Comparison of ENCODE assay signal across 8 cellular contexts in genomic region chr3:50334339-50335075, GRCh38. TPM values are rescaled to one million over a fixed set of nuclear protein-coding genes. Genes with fewer than 3 reads are reported as not detected.
A peak's percentile ranks its signal among the peaks of the same experiment; 100 is the strongest.
DNase-seq lines count a peak whose midpoint lies in the region; ATAC-seq and TF ChIP-seq lines count a peak whose summit lies in the region.

No MANE protein-coding gene starts in this region.

- no peaks in the 10 kb centered on the region for H3K27me3 ChIP-seq in heart left ventricle
- H3K27me3 ChIP-seq in uterus: no peaks in the 10 kb centered on the region

- WGBS in heart left ventricle, 4 donors: 34 to 60% (median 49%) methylated on average over 5 of the region's 5 CpGs

- peak overlapping the region; percentile 92 to 100 (median 98) for H3K27ac ChIP-seq in heart left ventricle
- H3K27ac ChIP-seq in caudate nucleus (ENCODE audit: low read depth, low read length): peak overlapping the region; percentile 79
- peak overlapping the region; percentile 94 to 99 for H3K27ac ChIP-seq in uterus

- peaks cover 38% of the 10 kb centered on the region for H3K4me1 Mint-ChIP-seq in mesothelial cell of epicardium

- DNase-seq in heart left ventricle: no peak
- DNase-seq in left cardiac atrium: no peak
- DNase-seq in caudate nucleus (lab: John Stamatoyannopoulos, UW): no peak
- no peak for DNase-seq in mesothelial cell of epicardium (ENCODE audit: low spot score in 2 of 2, unreplicated experiment in 2 of 2)
- no peak for DNase-seq in uterus
- no peak for DNase-seq in NCI-H446 treated with DMSO at 0.1 percent for 48 hours (lab: John Stamatoyannopoulos, UW)

- H3K36me3 ChIP-seq in heart left ventricle (peaks cover 0 to 53% (median 29%) of the 10 kb centered on the region in 9 donors), uterus (no peaks in the 10 kb centered on the region)

- H3K27ac Mint-ChIP-seq in mesothelial cell of epicardium: no peak overlapping the region

- H3K9me3 Mint-ChIP-seq in mesothelial cell of epicardium: no peaks in the 10 kb centered on the region

- peak in 1 of 4 donors; percentile 1 for ATAC-seq in heart left ventricle
- ATAC-seq in left cardiac atrium: no peak
- ATAC-seq in activated CD4-positive, CD25-positive, alpha-beta regulatory T cell treated with anti-CD3 and anti-CD28 coated beads, Interleukin-2, amount 50 U/mL, for 24 hours: no peak
- ATAC-seq in HG03045 (IDR thresholded peaks at IDR 0.05; ENCODE audit: unreplicated experiment): no peak

- TF ChIP-seq POLR2A in heart left ventricle (IDR thresholded peaks at IDR 0.05) (no peak), uterus (IDR thresholded peaks at IDR 0.05) (no peak)

- intact Hi-C loops in heart left ventricle (cut with DNase I): no loop called here
- intact Hi-C loops in left cardiac atrium (cut with DNase I): no loop called here
- intact Hi-C loops in uterus (cut with DNase I; ENCODE audit: low total_unique reads): no loop called here

- peak overlapping the region; percentile 30 for H3K4me3 Mint-ChIP-seq in mesothelial cell of epicardium

- peaks cover 8 to 66% (median 56%) of the 10 kb centered on the region in 12 donors for H3K4me1 ChIP-seq in heart left ventricle
- H3K4me1 ChIP-seq in uterus: peaks cover 4 to 6% of the 10 kb centered on the region in 2 donors

- H3K36me3 Mint-ChIP-seq in mesothelial cell of epicardium: peaks cover 5% of the 10 kb centered on the region

- TF ChIP-seq CTCF in heart left ventricle (IDR thresholded peaks at IDR 0.05): no peak
- no peak for TF ChIP-seq CTCF in mesothelial cell of epicardium (IDR thresholded peaks at IDR 0.05; ENCODE audit: unreplicated experiment)
- no peak for TF ChIP-seq CTCF in uterus (IDR thresholded peaks at IDR 0.05)

- H3K27me3 Mint-ChIP-seq in mesothelial cell of epicardium (ENCODE audit: low read depth): peaks cover 11% of the 10 kb centered on the region

- peak overlapping the region in 11 of 12 donors; percentile 5 to 97 (median 92) for H3K4me3 ChIP-seq in heart left ventricle
- H3K4me3 ChIP-seq in uterus: no peak overlapping the region

- H3K9me3 ChIP-seq in heart left ventricle (no peaks in the 10 kb centered on the region), uterus (no peaks in the 10 kb centered on the region)

RNA-seq across cellular contexts. Expression of gene RASSF1, which starts 6.1 kb away (rescaled TPM):
- total RNA-seq in heart left ventricle (10 to 100 TPM in 7 of 9 donors, 1 to 10 TPM in 2; 7.9 to 25.5 (median 11.4) TPM), left cardiac atrium (10 to 100 TPM; 20.7 to 25.6 TPM), mesothelial cell of epicardium (13.7 to 15.4 TPM (median 14.3 TPM) in 3 replicates), uterus (100 to 1,000 TPM in 1 of 4 donors, 10 to 100 TPM in 3; 42.1 to 114 (median 44.6) TPM)
- 10 to 100 TPM; 14.2 to 58.6 TPM for polyA plus RNA-seq in heart left ventricle

RNA-seq across cellular contexts. Expression of gene TUSC2, which starts 6.5 kb away (rescaled TPM):
- total RNA-seq in heart left ventricle (10 to 100 TPM; 24.5 to 34.9 (median 29.0) TPM), left cardiac atrium (10 to 100 TPM; 26.2 to 27.5 TPM), mesothelial cell of epicardium (19.8 to 23.3 TPM (median 20.3 TPM) in 3 replicates), uterus (10 to 100 TPM in 3 of 4 donors, 1 to 10 TPM in 1; 9.0 to 25.1 (median 21.3) TPM)
- polyA plus RNA-seq in heart left ventricle: 10 to 100 TPM; 27.6 to 68.1 TPM

RNA-seq across cellular contexts. Expression of gene ZMYND10, which starts 11.0 kb away (rescaled TPM):
- total RNA-seq in heart left ventricle (1 to 10 TPM in 2 of 9 donors, under 1 TPM in 2, not detected in 5; 0.49 to 1.4 (median 1.0) TPM), left cardiac atrium (under 1 TPM in 1 of 2 donors, not detected in 1; 0.29 TPM), mesothelial cell of epicardium (0.54 to 1.00 TPM (median 0.83 TPM) in 3 replicates), uterus (10 to 100 TPM in 1 of 4 donors, 1 to 10 TPM in 3; 1.5 to 11.4 (median 4.9) TPM)
- polyA plus RNA-seq in heart left ventricle: under 1 TPM; 0.15 to 0.29 TPM

RNA-seq across cellular contexts. Expression of gene HYAL2, which starts 12.0 kb away (rescaled TPM):
- total RNA-seq in heart left ventricle (100 to 1,000 TPM in 2 of 9 donors, 10 to 100 TPM in 7; 24.0 to 234 (median 48.5) TPM), left cardiac atrium (100 to 1,000 TPM in 1 of 2 donors, 10 to 100 TPM in 1; 53.4 to 103 TPM), mesothelial cell of epicardium (71.5 to 76.3 TPM (median 75.1 TPM) in 3 replicates), uterus (100 to 1,000 TPM; 112 to 289 (median 166) TPM)
- polyA plus RNA-seq in heart left ventricle: 100 to 1,000 TPM in 1 of 2 donors, 10 to 100 TPM in 1; 52.2 to 119 TPM

RNA-seq across cellular contexts. Expression of gene NPRL2, which starts 16.1 kb away (rescaled TPM):
- total RNA-seq in heart left ventricle: 10 to 100 TPM; 12.0 to 18.4 (median 15.3) TPM
- polyA plus RNA-seq in heart left ventricle: 10 to 100 TPM; 14.4 to 19.0 TPM
- 10 to 100 TPM; 12.6 to 19.9 TPM for total RNA-seq in left cardiac atrium
- 19.9 to 23.4 TPM (median 23.3 TPM) in 3 replicates for total RNA-seq in mesothelial cell of epicardium
- total RNA-seq in uterus: 10 to 100 TPM; 11.8 to 26.2 (median 16.0) TPM

Comparison
In these comparisons a context has a peak if more than half of its experiments do, and no peak if none do; other contexts are left out.
1. H3K4me3 ChIP-seq: peak in heart left ventricle (11 of 12); none in uterus (0 of 2).
2. Peak in every context shown above with its lines, with median percentiles within 50 percentile points of each other: H3K27ac ChIP-seq.